Comparison of ENCODE assay signal across 13 cellular contexts in genomic region chr6:166058064-166058739, GRCh38.
DNase-seq lines count a peak whose midpoint lies in the region; ATAC-seq and TF ChIP-seq lines count a peak whose summit lies in the region.
"Had no signal": no experiment of that assay in that cellular context is flagged by ENCODE, and none has a peak within 500 bp of the region (broad histone marks: within the 10 kb centered on the region; RNA-seq: fewer than 3 reads in every experiment).

No MANE protein-coding gene starts in this region.

- intact Hi-C loops in heart left ventricle (cut with DNase I) = no loop called here

- ATAC-seq in heart left ventricle (peak in 3 of 4 donors; percentile 28 to 82 (median 82)), omental fat pad (ENCODE audit: low FRiP score) (peak; percentile 89), HG02938 (IDR thresholded peaks at IDR 0.05; ENCODE audit: unreplicated experiment) (no peak)
- ATAC-seq: naive thymus-derived CD8-positive, alpha-beta T cell; PC-3 had no signal

- peak overlapping the region in 3 of 12 donors; percentile 34 to 68 (median 47) for H3K27ac ChIP-seq in heart left ventricle
- H3K27ac ChIP-seq: esophagus squamous epithelium had no signal

- H3K4me3 ChIP-seq in AG10803 (ENCODE audit: low read length) (no peak overlapping the region), heart left ventricle (no peak overlapping the region)
- H3K4me3 ChIP-seq: esophagus squamous epithelium had no signal

- peaks cover 0 to 12% (median 0%) of the 10 kb centered on the region in 12 donors for H3K4me1 ChIP-seq in heart left ventricle
- H3K4me1 ChIP-seq: esophagus squamous epithelium had no signal

- WGBS in heart left ventricle, 4 donors = 44 to 48% (median 45%) methylated on average over 10 of the region's 10 CpGs

- no peaks in the 10 kb centered on the region for H3K27me3 ChIP-seq in heart left ventricle
- H3K27me3 ChIP-seq: esophagus squamous epithelium had no signal

- H3K36me3 ChIP-seq in heart left ventricle = no peaks in the 10 kb centered on the region
- H3K36me3 ChIP-seq: esophagus squamous epithelium had no signal

- DNase-seq in AG10803 (ENCODE audit: low read depth) = peak; percentile 36
- peak; percentile 9 for DNase-seq in SW480 (ENCODE audit: low spot score)
- DNase-seq in heart left ventricle = peak in 3 of 5 donors; percentile 44 to 53 (median 46)
- DNase-seq in omental fat pad (ENCODE audit: low spot score) = peak; percentile 50
- DNase-seq in HuH-7.5 (ENCODE audit: low spot score) = no peak
- DNase-seq in NCI-H446 treated with DMSO at 0.1 percent for 48 hours (lab: John Stamatoyannopoulos, UW) = no peak
- DNase-seq in iPS-NIHi11 (ENCODE audit: low spot score) = no peak
- DNase-seq: activated CD4-positive, alpha-beta memory T cell treated with anti-CD3 and anti-CD28 coated beads for 36 hours; activated effector memory CD4-positive, alpha-beta T cell treated with anti-CD3 and anti-CD28 coated beads, Interleukin-2, amount 50 U/mL, for 16 hours; esophagus squamous epithelium; naive thymus-derived CD8-positive, alpha-beta T cell; PC-3 had no signal

- H3K9me3 ChIP-seq in heart left ventricle = peaks cover 0 to 18% (median 9%) of the 10 kb centered on the region in 12 donors

- TF ChIP-seq CTCF in AG10803 (conservative IDR thresholded peaks at IDR 0.05; ENCODE audit: low read length) = no peak
- TF ChIP-seq CTCF in heart left ventricle (IDR thresholded peaks at IDR 0.05) = no peak
- no peak for TF ChIP-seq CTCF in omental fat pad (IDR thresholded peaks at IDR 0.05)

- no peak for TF ChIP-seq POLR2A in heart left ventricle (IDR thresholded peaks at IDR 0.05)

Comparison
In these comparisons a context has a peak if more than half of its experiments do, and no peak if none do; other contexts are left out.
1. DNase-seq: peak in AG10803 (single experiment), SW480 (single experiment), heart left ventricle (3 of 5) and omental fat pad (single experiment); none in HuH-7.5 (single experiment), NCI-H446 treated with DMSO at 0.1 percent for 48 hours (single experiment) and iPS-NIHi11 (single experiment).